In the genomic region with DNA sequence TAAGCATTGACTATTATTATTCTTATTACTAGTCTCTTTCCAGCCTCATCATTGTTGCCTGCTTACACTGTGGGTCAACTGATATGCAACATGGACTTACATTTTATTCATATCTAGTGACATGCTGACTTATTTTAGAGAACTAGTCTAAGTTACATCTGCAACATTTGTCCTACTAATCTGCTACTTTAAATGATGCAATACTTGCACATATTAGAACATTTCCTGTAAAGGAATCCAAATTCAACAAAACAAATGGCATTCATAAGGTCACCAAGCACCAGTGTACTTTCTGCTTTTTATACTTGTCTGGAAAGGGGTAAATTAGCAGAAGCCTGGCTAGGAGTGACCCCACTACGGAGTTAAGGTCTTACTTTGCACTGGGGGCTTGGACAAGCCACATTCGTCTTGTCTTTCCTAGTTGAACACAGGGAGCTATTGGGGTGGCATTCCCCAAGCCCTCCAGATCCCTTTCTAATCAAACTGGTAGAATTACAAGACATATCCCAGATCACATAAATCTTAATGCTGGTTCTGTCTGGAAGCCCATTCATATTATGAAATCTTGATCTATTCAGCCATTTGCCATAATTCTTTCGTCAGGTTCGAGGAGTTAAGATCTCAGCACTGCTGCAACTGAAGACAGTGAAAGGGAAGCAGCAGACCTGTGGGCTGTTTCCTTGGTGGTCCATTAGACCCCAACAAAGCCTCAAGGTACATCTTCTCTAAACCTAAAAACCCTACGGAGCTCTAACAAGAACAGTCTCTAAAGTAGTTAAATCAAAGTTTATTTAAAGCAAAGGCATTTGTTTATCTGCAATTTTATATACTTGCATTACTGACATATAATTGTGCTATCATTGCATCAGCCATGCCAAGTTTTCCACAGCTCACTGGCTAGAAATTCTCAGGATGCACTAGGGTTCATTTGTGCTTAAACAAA, we compare ENCODE assay signal across 9 cellular contexts. TPM values are rescaled to one million over a fixed set of nuclear protein-coding genes. Genes with fewer than 3 reads are reported as not detected.
DNase-seq lines count a peak whose midpoint lies in the region; ATAC-seq and TF ChIP-seq lines count a peak whose summit lies in the region.
"Had no signal": no experiment of that assay in that cellular context is flagged by ENCODE, and none has a peak within 500 bp of the region (broad histone marks: within the 10 kb centered on the region; RNA-seq: fewer than 3 reads in every experiment).

No MANE protein-coding gene starts in this region.

- no peaks in the 10 kb centered on the region for H3K27me3 ChIP-seq in PC-3 (ENCODE audit: low read length)

- no peak overlapping the region for H3K4me3 ChIP-seq in PC-3 (ENCODE audit: low read length)

- BruUV-seq in PC-3 (replicated peaks; lab: Mats Ljungman, UMichigan): TSS peak; percentile 97

- intact Hi-C loops in PC-3 (cut with micrococcal nuclease): loop anchor here (2.0 kb wide), 1 partner anchor 49 kb away; the partner anchor contains the start of gene RTN4

- TF ChIP-seq CTCF in PC-3 (conservative IDR thresholded peaks at IDR 0.05; ENCODE audit: low read depth, low read length): no peak

- peak overlapping the region; percentile 44 for H3K27ac ChIP-seq in PC-3 (ENCODE audit: low read length)

- in situ Hi-C loops in G401 (cut with HindIII; ENCODE audit: low sequenced_read_pairs): no loop called here

- peak overlapping the region; percentile 54 for H2AFZ ChIP-seq in PC-3 (ENCODE audit: low read length)

- H3K79me2 ChIP-seq in PC-3 (ENCODE audit: low read length): no peaks in the 10 kb centered on the region

- H3K9me3 ChIP-seq in PC-3 (ENCODE audit: low read length): no peaks in the 10 kb centered on the region

- POLR2A ChIA-PET in PC-3 (lab: Charles Lee; ENCODE audit: unreplicated experiment): interaction anchor here (0.7 to 1.3 kb wide), 3 partner anchors 14 to 155 kb away, joined by 4 to 6 read pairs (median 4); partner anchors contain the start of gene RTN4

- no peak overlapping the region; the same call in 1 of the 2 replicates for H3K9ac ChIP-seq in PC-3 (ENCODE audit: low read length)

- ATAC-seq in PC-3 (peak; percentile 69), esophagus mucosa (peak; percentile 26), HG03139 (IDR thresholded peaks at IDR 0.05; ENCODE audit: unreplicated experiment) (no peak), HG02588 (IDR thresholded peaks at IDR 0.05; ENCODE audit: unreplicated experiment) (no peak), GM21786 (IDR thresholded peaks at IDR 0.05; ENCODE audit: unreplicated experiment) (no peak)

- no peaks in the 10 kb centered on the region for H3F3A ChIP-seq in PC-3 (ENCODE audit: low read length, unreplicated experiment)

- no peaks in the 10 kb centered on the region for H4K20me1 ChIP-seq in PC-3 (ENCODE audit: low read length)

- DNase-seq in ELR (ENCODE audit: low read depth) (peak; percentile 51), PC-3 (peak; percentile 53), renal cortical epithelial cell (ENCODE audit: low read depth) (peak; percentile 60), G401 (ENCODE audit: low spot score) (no peak)
- DNase-seq: activated CD4-positive, alpha-beta T cell treated with anti-CD3 and anti-CD28 coated beads, Interleukin-2, amount 50 U/mL, for 1 hour had no signal

- CTCF ChIA-PET in PC-3 (lab: Charles Lee): no interaction called here

- H3K4me1 ChIP-seq in PC-3 (ENCODE audit: insufficient read depth, low read length): peaks cover 42% of the 10 kb centered on the region

- H3K9me2 ChIP-seq in PC-3 (replicated peaks; ENCODE audit: low read length): no peaks in the 10 kb centered on the region

- H3K4me2 ChIP-seq in PC-3 (ENCODE audit: low read length): peak overlapping the region; percentile 45

- no peaks in the 10 kb centered on the region for H3K36me3 ChIP-seq in PC-3 (ENCODE audit: low read depth, low read length)

RNA-seq across cellular contexts. Expression of gene RTN4, which starts 49.9 kb away (rescaled TPM):
- total RNA-seq in PC-3 (2014; rRNA removed) (150 and 170 TPM in 2 replicates), esophagus mucosa (137 TPM), renal cortical epithelial cell (168 and 604 TPM in 2 replicates)
- total RNA-seq in G401 (2014; rRNA removed; shearing (Covaris generic)): 80.7 and 110 TPM in 2 replicates

Comparison
In these comparisons a context has a peak if more than half of its experiments do, and no peak if none do; other contexts are left out.
1. ATAC-seq: peak in PC-3 (single experiment) and esophagus mucosa (single experiment); none in HG03139 (single experiment), HG02588 (single experiment) and GM21786 (single experiment).